In the genomic region with DNA sequence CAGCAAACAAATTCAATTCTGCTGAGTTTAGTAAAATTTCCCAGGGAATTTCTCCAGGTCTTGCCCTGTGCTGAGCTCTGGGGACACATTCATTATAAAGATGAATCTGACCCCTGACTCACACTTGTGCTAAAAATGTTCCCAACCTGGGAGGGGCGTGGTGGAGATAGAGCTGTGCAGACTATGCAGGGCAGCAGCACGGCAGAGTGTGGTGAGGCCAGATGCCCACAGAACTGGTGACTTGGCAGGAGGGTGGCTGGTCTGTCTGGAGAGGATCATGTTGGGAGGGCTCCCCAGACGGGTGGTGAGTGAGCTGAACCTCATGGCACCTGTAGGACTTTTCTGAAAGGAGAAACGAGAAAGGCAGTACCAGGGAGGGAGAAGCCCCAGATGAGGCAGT, we compare ENCODE assay signal across 29 cellular contexts.
"Had no signal": no experiment of that assay in that cellular context is flagged by ENCODE, and none has a peak within 500 bp of the region (broad histone marks: within the 10 kb centered on the region; RNA-seq: fewer than 3 reads in every experiment).

No MANE protein-coding gene starts in this region.

- H3K27ac ChIP-seq: body of pancreas, cardiac muscle cell, esophagus muscularis mucosa, testis, uterus, WERI-Rb-1 had no signal

- H3K9me3 ChIP-seq: body of pancreas, esophagus muscularis mucosa, testis, uterus had no signal

- H3K36me3 ChIP-seq: cardiac muscle cell, esophagus muscularis mucosa, uterus, WERI-Rb-1 had no signal

- H3K27ac Mint-ChIP-seq: activated naive CD4-positive, alpha-beta T cell treated with anti-CD3 and anti-CD28 coated beads for 36 hours; dendritic cell treated with granulocyte-macrophage colony-stimulating factor and Interleukin-4, amounts not matched to agents 40 ng/mL and 50 ng/mL, for 4 days; memory B cell; nephron progenitor cell had no signal

- H3K4me2 ChIP-seq: smooth muscle cell had no signal

- H3K36me3 Mint-ChIP-seq: memory B cell, T-cell had no signal

- FAIRE-seq: endothelial cell of umbilical vein, frontal cortex, TTC549 had no signal

- H3K4me3 ChIP-seq: body of pancreas, cardiac muscle cell, esophagus muscularis mucosa, smooth muscle cell, testis, uterus had no signal

- H3K4me1 Mint-ChIP-seq: memory B cell, nephron progenitor cell had no signal

- ATAC-seq: activated T-cell treated with anti-CD3 and anti-CD28 coated beads, Interleukin-2, amount 50 U/mL, for 4 hours; body of pancreas; sciatic nerve had no signal

- H3K27me3 ChIP-seq: cardiac muscle cell, testis, uterus had no signal

- H3K4me1 ChIP-seq: body of pancreas, esophagus muscularis mucosa, testis, uterus had no signal

- H3K4me3 Mint-ChIP-seq: activated naive CD4-positive, alpha-beta T cell treated with anti-CD3 and anti-CD28 coated beads for 36 hours; dendritic cell treated with granulocyte-macrophage colony-stimulating factor and Interleukin-4, amounts not matched to agents 40 ng/mL and 50 ng/mL, for 4 days; memory B cell; nephron progenitor cell had no signal

- H3K9me3 Mint-ChIP-seq: activated naive CD4-positive, alpha-beta T cell treated with anti-CD3 and anti-CD28 coated beads for 36 hours; activated T-cell treated with anti-CD3 and anti-CD28 coated beads, Interleukin-2, amount 50 U/mL, for 4 hours; dendritic cell treated with granulocyte-macrophage colony-stimulating factor and Interleukin-4, amounts not matched to agents 40 ng/mL and 50 ng/mL, for 4 days; memory B cell; nephron progenitor cell; T-cell had no signal

- DNase-seq: activated CD4-positive, CD25-positive, alpha-beta regulatory T cell treated with anti-CD3 and anti-CD28 coated beads, Interleukin-2, amount 50 U/mL, for 72 hours; activated CD8-positive, alpha-beta memory T cell treated with anti-CD3 and anti-CD28 coated beads, Interleukin-2, amount 50 U/mL, for 48 hours; activated effector memory CD4-positive, alpha-beta T cell treated with Interleukin-2 at 50 U/mL for 16 hours; activated naive CD4-positive, alpha-beta T cell treated with anti-CD3 and anti-CD28 coated beads for 36 hours; activated T-cell treated with anti-CD3 and anti-CD28 coated beads, Interleukin-2, amount 50 U/mL, for 4 hours; body of pancreas; effector CD8-positive, alpha-beta T cell; glutamatergic neuron; hypothalamus; nephron progenitor cell; nucleus accumbens; stimulated activated CD4-positive, alpha-beta T cell treated with anti-CD3 and anti-CD28 coated beads, Interleukin-15, amount 100 ng/mL, for 24 hours; stimulated activated CD4-positive, alpha-beta T cell treated with anti-CD3 and anti-CD28 coated beads, Interleukin-2, amount 100 ng/mL, for 48 hours; stimulated activated CD8-positive, alpha-beta memory T cell treated with anti-CD3 and anti-CD28 coated beads, Interleukin-4, amount 100 ng/mL, for 48 hours; stimulated activated naive CD4-positive, alpha-beta T cell; T-cell; testis; trophoblast cell; uterus; WERI-Rb-1 had no signal
